In the genomic region with DNA sequence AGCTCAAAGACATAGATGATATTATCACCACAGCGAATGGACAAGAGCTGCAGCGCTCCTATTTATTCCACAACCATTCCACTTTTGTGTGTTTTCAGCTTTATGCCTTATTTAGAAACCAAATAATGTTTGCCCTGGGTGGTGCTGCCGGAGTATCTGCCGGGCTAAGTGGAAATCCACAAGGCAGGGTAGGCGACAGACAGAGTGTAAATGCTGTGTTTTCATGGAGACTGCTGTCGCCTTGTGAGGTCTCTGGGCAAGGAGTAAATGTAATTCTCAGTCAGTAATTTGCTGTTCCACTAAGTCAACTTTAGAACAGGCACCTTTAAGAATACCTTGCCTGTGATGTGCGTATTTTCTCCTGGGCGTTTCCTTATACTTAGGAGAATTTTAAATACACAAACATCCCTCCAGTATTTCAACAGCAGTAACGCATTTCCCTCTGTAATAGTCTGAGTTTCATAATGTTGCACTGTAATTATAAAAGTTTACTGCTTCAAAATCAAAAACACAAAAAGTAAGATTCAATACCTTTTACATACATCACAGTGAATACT, we compare ENCODE assay signal across 17 cellular contexts.
DNase-seq lines count a peak whose midpoint lies in the region; TF ChIP-seq lines count a peak whose summit lies in the region.
"Had no signal": no experiment of that assay in that cellular context is flagged by ENCODE, and none has a peak within 500 bp of the region (broad histone marks: within the 10 kb centered on the region; RNA-seq: fewer than 3 reads in every experiment).

No MANE protein-coding gene starts in this region.

- WGBS in mesenchymal stem cell = 74% methylated on average over 6 of the region's 9 CpGs
- 79 to 87% (median 81%) methylated on average over 9 of the region's 9 CpGs for WGBS in ovary, 3 donors

- H3K36me3 ChIP-seq in SK-N-MC (ENCODE audit: insufficient read depth, low read length) (no peaks in the 10 kb centered on the region), endocrine pancreas (ENCODE audit: control insufficient read depth, insufficient read depth, low read length) (no peaks in the 10 kb centered on the region), mesenchymal stem cell (ENCODE audit: control insufficient read depth in 1 of 2, insufficient read depth in 2 of 2, low read depth in 1 of 2, low read length in 2 of 2) (peaks cover 0 to 6% of the 10 kb centered on the region in 2 experiments), subcutaneous abdominal adipose tissue (ENCODE audit: control insufficient read depth in 5 of 5, insufficient read depth in 5 of 5, low read length in 5 of 5) (no peaks in the 10 kb centered on the region), ovary (no peaks in the 10 kb centered on the region)

- H4K91ac ChIP-seq in mesenchymal stem cell (ENCODE audit: low read length) = no peak overlapping the region

- no peak overlapping the region for H3K4me2 ChIP-seq in mesenchymal stem cell (ENCODE audit: low read length, poor library complexity, severe bottlenecking)

- H3K4ac ChIP-seq in mesenchymal stem cell (ENCODE audit: low read depth in 1 of 2, low read length in 2 of 2) = no peak overlapping the region

- H3K9me3 ChIP-seq in SK-N-MC (ENCODE audit: low read depth, low read length) (no peaks in the 10 kb centered on the region), endocrine pancreas (ENCODE audit: control insufficient read depth, low read length) (no peaks in the 10 kb centered on the region), mesenchymal stem cell (ENCODE audit: control insufficient read depth, low read length) (no peaks in the 10 kb centered on the region), subcutaneous abdominal adipose tissue (ENCODE audit: control insufficient read depth in 5 of 5, low read length in 5 of 5) (no peaks in the 10 kb centered on the region), ovary (no peaks in the 10 kb centered on the region)
- H3K9me3 ChIP-seq: Caco-2 had no signal

- H3K23ac ChIP-seq in mesenchymal stem cell (ENCODE audit: low read length in 2 of 2) = no peak overlapping the region

- H2BK120ac ChIP-seq in mesenchymal stem cell (ENCODE audit: low read depth, low read length) = no peak overlapping the region

- H3K4me3 ChIP-seq in SK-N-MC (no peak overlapping the region), endocrine pancreas (ENCODE audit: control insufficient read depth, insufficient read depth, low read length) (peak overlapping the region; percentile 50), mesenchymal stem cell (ENCODE audit: insufficient read depth in 1 of 2, low read depth in 1 of 2, low read length in 2 of 2) (no peak overlapping the region), subcutaneous abdominal adipose tissue (ENCODE audit: low read depth in 1 of 5, low read length in 5 of 5) (no peak overlapping the region), ovary (no peak overlapping the region)

- H4K8ac ChIP-seq in mesenchymal stem cell (ENCODE audit: low read length) = no peak overlapping the region

- H2AFZ ChIP-seq in mesenchymal stem cell (ENCODE audit: low read depth, low read length) = peak overlapping the region; percentile 29

- intact Hi-C loops in ovary (cut with DNase I) = loop anchor here in 1 of 4 donors (10.0 kb wide), 1 partner anchor 64 kb away; a partner anchor contains a TSS

- TF ChIP-seq CTCF in ovary (IDR thresholded peaks at IDR 0.05) = no peak

- H3K9ac ChIP-seq in SK-N-MC (ENCODE audit: insufficient read length) (no peak overlapping the region), endocrine pancreas (ENCODE audit: control insufficient read depth, insufficient read depth, low read length) (no peak overlapping the region), mesenchymal stem cell (ENCODE audit: low read length) (no peak overlapping the region), subcutaneous abdominal adipose tissue (ENCODE audit: low read length in 5 of 5) (peak overlapping the region in 1 of 5 donors; percentile 53)

- H2AK5ac ChIP-seq in mesenchymal stem cell (ENCODE audit: low read length, severe bottlenecking) = no peak overlapping the region

- H3K27ac ChIP-seq in SK-N-MC (peak overlapping the region; percentile 32; the same call in 1 of the 2 replicates), mesenchymal stem cell (ENCODE audit: low read length, poor library complexity, severe bottlenecking) (no peak overlapping the region), subcutaneous abdominal adipose tissue (ENCODE audit: low read depth, low read length) (peak overlapping the region; percentile 96), ovary (no peak overlapping the region)

- H2BK5ac ChIP-seq in mesenchymal stem cell (ENCODE audit: low read depth, low read length, poor library complexity, severe bottlenecking) = no peak overlapping the region

- DNase-seq in SK-N-MC (ENCODE audit: low read depth, low spot score) (no peak), mesenchymal stem cell (no peak), ovary (no peak), KG1 (lab: John Stamatoyannopoulos, UW) (no peak), ureter (ENCODE audit: low spot score) (no peak)
- DNase-seq: AML-193; Caco-2; HFFc6; KBM-7; NCI-H1048; NCI-H146; NCI-H2227 treated with DMSO at 0.1 percent for 48 hours; NCI-H524 treated with DMSO at 0.1 percent for 48 hours; NK-92 treated with Interleukin-12 subunit alpha and Interleukin-12 subunit beta, amount 100 ng/mL, for 24 hours; OCI-M1 had no signal

- no peak overlapping the region for H3K14ac ChIP-seq in mesenchymal stem cell (ENCODE audit: low read length in 2 of 2)

- no peak for TF ChIP-seq POLR2A in ovary (IDR thresholded peaks at IDR 0.05)

- H3K4me1 ChIP-seq in endocrine pancreas (ENCODE audit: control insufficient read depth, insufficient read depth, low read length) (peaks cover 10% of the 10 kb centered on the region), mesenchymal stem cell (ENCODE audit: control insufficient read depth, insufficient read depth, low read depth, low read length) (peaks cover 6% of the 10 kb centered on the region), subcutaneous abdominal adipose tissue (ENCODE audit: control insufficient read depth in 5 of 5, insufficient read depth in 5 of 5, low read length in 5 of 5) (peaks cover 0 to 50% (median 35%) of the 10 kb centered on the region in 5 donors), ovary (ENCODE audit: insufficient read depth) (peaks cover 6% of the 10 kb centered on the region)

- H2BK12ac ChIP-seq in mesenchymal stem cell (ENCODE audit: low read length in 2 of 2) = no peak overlapping the region

- H3K79me1 ChIP-seq in mesenchymal stem cell (replicated peaks; ENCODE audit: low read length, poor library complexity, severe bottlenecking) = peaks cover 12% of the 10 kb centered on the region

- H3K18ac ChIP-seq in mesenchymal stem cell (ENCODE audit: low read depth in 1 of 2, low read length in 2 of 2) = no peak overlapping the region

- H3K27me3 ChIP-seq in endocrine pancreas (ENCODE audit: control insufficient read depth, insufficient read depth, low read length) (no peaks in the 10 kb centered on the region), mesenchymal stem cell (ENCODE audit: control insufficient read depth in 1 of 2, insufficient read depth in 1 of 2, low read length in 2 of 2) (no peaks in the 10 kb centered on the region), subcutaneous abdominal adipose tissue (ENCODE audit: control insufficient read depth in 5 of 5, insufficient read depth in 4 of 5, low read length in 5 of 5) (no peaks in the 10 kb centered on the region), ovary (no peaks in the 10 kb centered on the region)

- no peak overlapping the region for H2BK15ac ChIP-seq in mesenchymal stem cell (ENCODE audit: low read depth, poor library complexity, severe bottlenecking)

- no peak for TF ChIP-seq EP300 in ovary (IDR thresholded peaks at IDR 0.05)

Comparison
In these comparisons a context has a peak if more than half of its experiments do, and no peak if none do; other contexts are left out.
1. H3K27ac ChIP-seq: peak in SK-N-MC (single experiment) and subcutaneous abdominal adipose tissue (single experiment); none in mesenchymal stem cell (single experiment) and ovary (0 of 2).